ENCODE assay signal across 8 cellular contexts in the genomic region with DNA sequence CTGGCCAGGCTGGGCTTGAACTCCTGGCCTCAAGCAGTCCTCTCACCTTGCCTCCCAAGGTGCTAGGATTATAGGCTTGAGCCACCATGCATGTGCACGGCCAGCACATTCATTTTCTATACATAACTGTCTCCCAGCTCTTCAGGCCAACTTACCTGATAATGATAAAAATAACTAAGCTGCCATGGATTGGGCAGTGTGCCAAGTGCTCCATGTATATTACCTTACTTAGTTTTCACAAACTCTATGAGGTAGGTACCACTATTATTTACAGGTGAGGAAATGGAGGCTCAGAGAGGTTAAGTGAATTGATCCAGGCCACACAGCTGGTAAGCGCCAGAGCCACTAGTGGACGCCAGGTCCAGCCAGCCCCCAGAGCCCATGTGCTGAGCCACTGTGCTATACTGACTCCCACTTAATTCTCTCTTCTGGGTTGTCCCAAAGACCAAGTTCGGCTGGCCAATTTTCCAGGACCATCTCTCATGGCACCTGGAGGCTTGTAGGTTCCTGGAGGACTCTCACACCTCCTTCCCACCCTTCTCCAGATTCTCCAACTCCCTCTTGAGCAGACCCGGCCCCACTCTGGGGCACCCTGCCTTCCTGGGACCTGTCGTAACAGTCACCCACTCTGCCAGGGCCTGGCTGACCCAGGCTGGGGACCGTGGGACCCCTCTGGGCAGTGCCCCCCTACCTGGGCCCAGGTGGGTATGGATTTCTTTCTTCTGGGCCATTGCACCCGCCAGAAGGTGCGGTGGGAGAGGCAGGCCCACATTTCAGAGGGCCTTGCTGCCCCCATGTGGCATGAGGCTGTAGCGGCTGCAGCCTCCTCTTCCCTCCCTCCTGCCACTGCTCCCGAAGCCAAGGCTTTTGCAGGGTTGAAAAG. TPM values are rescaled to one million over a fixed set of nuclear protein-coding genes. Genes with fewer than 3 reads are reported as not detected.
A peak's percentile ranks its signal among the peaks of the same experiment; 100 is the strongest.
DNase-seq lines count a peak whose midpoint lies in the region; ATAC-seq and TF ChIP-seq lines count a peak whose summit lies in the region.

No MANE protein-coding gene starts in this region.

- no peak overlapping the region for H3K4me3 Mint-ChIP-seq in nephron progenitor cell

- no peaks in the 10 kb centered on the region for H3K9me3 Mint-ChIP-seq in nephron progenitor cell

- no peaks in the 10 kb centered on the region for H3K9me3 ChIP-seq in esophagus muscularis mucosa
- no peaks in the 10 kb centered on the region for H3K9me3 ChIP-seq in thoracic aorta

- ATAC-seq in thoracic aorta (ENCODE audit: insufficient number of reproducible peaks, low FRiP score, low read depth) = peak; percentile 37
- no peak for ATAC-seq in HG02973 (IDR thresholded peaks at IDR 0.05; ENCODE audit: unreplicated experiment)

- H3K27ac ChIP-seq in esophagus muscularis mucosa (replicated peaks in 1 of 4) (no peak overlapping the region), thoracic aorta (no peak overlapping the region)

- H3K4me3 ChIP-seq in esophagus muscularis mucosa = no peak overlapping the region
- no peak overlapping the region for H3K4me3 ChIP-seq in thoracic aorta

- no peak overlapping the region for H3K27ac Mint-ChIP-seq in nephron progenitor cell

- TF ChIP-seq CTCF in esophagus muscularis mucosa (IDR thresholded peaks at IDR 0.05) (peak; percentile 84 to 92 (median 91)), nephron progenitor cell (IDR thresholded peaks at IDR 0.05) (peak; percentile 85), thoracic aorta (IDR thresholded peaks at IDR 0.05) (peak; percentile 83)

- H3K36me3 Mint-ChIP-seq in nephron progenitor cell (ENCODE audit: low read depth) = peaks cover 4% of the 10 kb centered on the region

- peaks cover 69% of the 10 kb centered on the region for H3K4me1 Mint-ChIP-seq in nephron progenitor cell

- no peak for TF ChIP-seq POLR2A in esophagus muscularis mucosa (IDR thresholded peaks at IDR 0.05; ENCODE audit: low read depth)

- peaks cover 8% of the 10 kb centered on the region for H3K27me3 Mint-ChIP-seq in nephron progenitor cell (ENCODE audit: low read depth, poor library complexity)

- H3K4me1 ChIP-seq in esophagus muscularis mucosa = peaks cover 21 to 42% (median 28%) of the 10 kb centered on the region in 4 donors
- H3K4me1 ChIP-seq in thoracic aorta (ENCODE audit: control insufficient read depth in 1 of 2, low read depth in 2 of 2) = no peaks in the 10 kb centered on the region

- intact Hi-C loops in esophagus muscularis mucosa (cut with DNase I) = loop anchor here (1.0 to 5.0 kb wide), 2 partner anchors 156 to 192 kb away; no protein-coding TSS in a partner anchor

- no peak for TF ChIP-seq EP300 in esophagus muscularis mucosa (IDR thresholded peaks at IDR 0.05)

- no peaks in the 10 kb centered on the region for H3K36me3 ChIP-seq in esophagus muscularis mucosa
- H3K36me3 ChIP-seq in thoracic aorta = no peaks in the 10 kb centered on the region

- peak; percentile 78 for DNase-seq in DMS79 (lab: John Stamatoyannopoulos, UW)
- peak; percentile 71 for DNase-seq in HT1080 (ENCODE audit: low read depth)
- DNase-seq in NOMO-1 treated with DMSO at 0.1 percent for 48 hours (lab: John Stamatoyannopoulos, UW; ENCODE audit: unreplicated experiment) = peak; percentile 22
- peak; percentile 50 for DNase-seq in activated T-cell treated with anti-CD3 and anti-CD28 coated beads for 48 hours (ENCODE audit: low read depth)
- DNase-seq in esophagus muscularis mucosa (ENCODE audit: extremely low spot score) = no peak
- peak; percentile 72 for DNase-seq in nephron progenitor cell
- DNase-seq in thoracic aorta (ENCODE audit: low spot score) = no peak

- 59% methylated on average over 10 of the region's 11 CpGs for WGBS in esophagus muscularis mucosa

- H3K27me3 ChIP-seq in esophagus muscularis mucosa (no peaks in the 10 kb centered on the region), thoracic aorta (replicated peaks; ENCODE audit: insufficient read depth) (no peaks in the 10 kb centered on the region)

RNA-seq across cellular contexts. Expression of a gene that starts 30.2 kb away (rescaled TPM):
- total RNA-seq in HT1080 (2014; rRNA removed; shearing (Covaris generic)) = 10.4 and 12.9 TPM in 2 replicates
- 12.0 and 12.9 TPM in 2 replicates for polyA plus RNA-seq in HT1080 (2015; cell fraction: cytosol; rRNA removed)
- 15.0 and 15.8 TPM in 2 replicates for polyA plus RNA-seq in HT1080 (2015; cell fraction: nucleus; rRNA removed)
- total RNA-seq in esophagus muscularis mucosa (10 to 100 TPM; 37.1 to 63.0 (median 46.5) TPM), thoracic aorta (10 to 100 TPM; 38.3 to 44.4 TPM)

RNA-seq across cellular contexts. Expression of a gene that starts 39.4 kb away (rescaled TPM):
- total RNA-seq in HT1080 (2014; rRNA removed; shearing (Covaris generic)) = 22.0 and 27.6 TPM in 2 replicates
- polyA plus RNA-seq in HT1080 (2015; cell fraction: cytosol; rRNA removed) = 20.8 and 21.0 TPM in 2 replicates
- polyA plus RNA-seq in HT1080 (2015; cell fraction: nucleus; rRNA removed) = 17.6 and 20.3 TPM in 2 replicates
- total RNA-seq in esophagus muscularis mucosa (100 to 1,000 TPM in 1 of 4 donors, 10 to 100 TPM in 3; 58.6 to 105 (median 98.4) TPM), thoracic aorta (10 to 100 TPM; 49.6 to 69.7 TPM)

Comparison
In these comparisons a context has a peak if more than half of its experiments do, and no peak if none do; other contexts are left out.
1. DNase-seq: peak in DMS79 (single experiment), HT1080 (single experiment), NOMO-1 treated with DMSO at 0.1 percent for 48 hours (single experiment), activated T-cell treated with anti-CD3 and anti-CD28 coated beads for 48 hours (single experiment) and nephron progenitor cell (single experiment); none in esophagus muscularis mucosa (single experiment) and thoracic aorta (single experiment).
2. Peak in every context shown above with its lines, with median percentiles within 50 percentile points of each other: CTCF ChIP-seq.